In genomic region chr5:151252762-151253603, GRCh38 we compare ENCODE assay signal across 1 cellular context.
TF ChIP-seq lines count a peak whose summit lies in the region.

GM2A (plus strand) TSS chr5:151253185; CDS start chr5:151253217, 32 bp downstream.

TF ChIP-seq in GM23338, 12 proteins besides CTCF, POLR2A, EP300 and RAD21 (continued from another document):
- TF ChIP-seq ZNF462 (CRISPR knock-in tag; IDR thresholded peaks at IDR 0.05) (no peak), CREB1 (CRISPR knock-in tag; IDR thresholded peaks at IDR 0.05; ENCODE audit: low read depth) (peak; percentile 57)
